ENCODE assay signal across 19 cellular contexts in the genomic region with DNA sequence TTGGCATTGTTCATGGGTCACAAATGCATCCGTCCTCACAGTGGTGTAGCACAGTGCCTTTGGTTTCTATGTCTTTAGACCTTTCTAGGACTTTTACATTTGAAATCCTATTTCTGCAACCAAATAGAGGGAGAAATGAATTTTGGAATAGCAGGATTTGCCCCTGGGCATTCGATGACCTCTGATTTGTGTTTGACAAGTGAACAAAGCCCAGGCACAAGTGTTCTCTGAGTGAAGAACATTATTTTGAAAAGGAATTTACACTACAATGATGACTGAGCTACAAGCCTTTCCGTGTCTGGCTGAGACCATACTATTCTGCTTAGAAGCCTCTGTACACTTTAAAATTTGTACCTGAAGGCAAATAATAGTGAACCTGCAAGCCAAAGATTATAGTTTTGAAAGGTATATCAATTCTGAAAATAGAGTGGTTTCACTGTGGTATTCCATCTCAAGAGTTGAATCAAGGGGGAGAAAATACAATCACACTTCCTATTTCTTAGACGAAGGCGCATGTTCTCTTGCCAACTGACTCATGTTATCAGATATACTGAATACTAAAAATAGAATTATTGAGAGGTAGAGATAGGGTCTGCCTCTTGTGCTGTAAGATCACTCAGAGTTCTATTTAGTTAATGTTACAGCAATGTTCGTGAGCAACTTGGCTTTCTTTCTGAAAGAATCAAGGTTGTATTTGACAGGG.
A peak's percentile ranks its signal among the peaks of the same experiment; 100 is the strongest.
DNase-seq lines count a peak whose midpoint lies in the region; ATAC-seq and TF ChIP-seq lines count a peak whose summit lies in the region.
"Had no signal": no experiment of that assay in that cellular context is flagged by ENCODE, and none has a peak within 500 bp of the region (broad histone marks: within the 10 kb centered on the region; RNA-seq: fewer than 3 reads in every experiment).

No MANE protein-coding gene starts in this region.

- no peaks in the 10 kb centered on the region for H3K27me3 ChIP-seq in body of pancreas
- H3K27me3 ChIP-seq: colonic mucosa, esophagus squamous epithelium, MG63, ovary had no signal

- no peaks in the 10 kb centered on the region for H3K27me3 Mint-ChIP-seq in activated CD8-positive, alpha-beta T cell treated with anti-CD3 and anti-CD28 coated beads for 36 hours

- ATAC-seq in GM18498 (IDR thresholded peaks at IDR 0.05; ENCODE audit: unreplicated experiment), result peak; percentile 70
- ATAC-seq in HG03108 (IDR thresholded peaks at IDR 0.05; ENCODE audit: unreplicated experiment), result peak; percentile 40
- peak; percentile 30 for ATAC-seq in body of pancreas
- no peak for ATAC-seq in GM21825 (IDR thresholded peaks at IDR 0.05; ENCODE audit: unreplicated experiment)
- no peak for ATAC-seq in activated CD8-positive, alpha-beta T cell treated with anti-CD3 and anti-CD28 coated beads for 36 hours

- H3K27ac Mint-ChIP-seq in activated CD8-positive, alpha-beta T cell treated with anti-CD3 and anti-CD28 coated beads for 36 hours, result no peak overlapping the region

- TF ChIP-seq POLR2A in body of pancreas (IDR thresholded peaks at IDR 0.05), result no peak

- no peak overlapping the region for H3K4me3 ChIP-seq in body of pancreas
- H3K4me3 ChIP-seq: colonic mucosa, esophagus squamous epithelium, MG63, ovary had no signal

- H3K27ac ChIP-seq in body of pancreas, result no peak overlapping the region
- H3K27ac ChIP-seq: colonic mucosa, esophagus squamous epithelium, ovary had no signal

- H3K36me3 ChIP-seq in body of pancreas (replicated peaks in 1 of 2; ENCODE audit: insufficient read depth in 1 of 2, low read depth in 2 of 2), result peaks cover 0 to 3% of the 10 kb centered on the region in 2 donors
- H3K36me3 ChIP-seq: colonic mucosa, MG63, ovary had no signal

- intact Hi-C loops in body of pancreas (cut with DNase I), result no loop called here
- intact Hi-C loops in activated CD8-positive, alpha-beta T cell treated with anti-CD3 and anti-CD28 coated beads for 36 hours (cut with micrococcal nuclease), result loop anchor here (10.0 kb wide), 2 partner anchors 231 to 479 kb away; no protein-coding TSS in a partner anchor

- no peaks in the 10 kb centered on the region for H3K9me3 ChIP-seq in body of pancreas
- H3K9me3 ChIP-seq: colonic mucosa, esophagus squamous epithelium, MG63, ovary had no signal

- no peak overlapping the region for H3K4me3 Mint-ChIP-seq in activated CD8-positive, alpha-beta T cell treated with anti-CD3 and anti-CD28 coated beads for 36 hours

- H3K4me1 ChIP-seq in body of pancreas, result peaks cover 12% of the 10 kb centered on the region
- H3K4me1 ChIP-seq: colonic mucosa, esophagus squamous epithelium had no signal

- POLR2A ChIA-PET in activated CD8-positive, alpha-beta T cell treated with anti-CD3 and anti-CD28 coated beads for 36 hours (lab: Charles Lee), result no interaction called here

- H3K9me3 Mint-ChIP-seq in activated CD8-positive, alpha-beta T cell treated with anti-CD3 and anti-CD28 coated beads for 36 hours, result no peaks in the 10 kb centered on the region

- no peak for TF ChIP-seq CTCF in GM20000 (IDR thresholded peaks at IDR 0.05; ENCODE audit: extremely low read depth, missing control alignments)
- no peak for TF ChIP-seq CTCF in body of pancreas (IDR thresholded peaks at IDR 0.05)
- no peak for TF ChIP-seq CTCF in activated CD8-positive, alpha-beta T cell treated with anti-CD3 and anti-CD28 coated beads for 36 hours (IDR thresholded peaks at IDR 0.05)

- CTCF ChIA-PET in activated CD8-positive, alpha-beta T cell treated with anti-CD3 and anti-CD28 coated beads for 36 hours (lab: Charles Lee), result no interaction called here

- DNase-seq in GM20000 (ENCODE audit: low spot score), result peak; percentile 3
- DNase-seq in body of pancreas, result no peak
- DNase-seq in GOT3 (lab: John Stamatoyannopoulos, UW), result no peak
- no peak for DNase-seq in activated CD8-positive, alpha-beta T cell treated with anti-CD3 and anti-CD28 coated beads for 36 hours
- no peak for DNase-seq in stimulated activated CD4-positive, alpha-beta T cell treated with anti-CD3 and anti-CD28 coated beads, Interleukin-2, amount 100 ng/mL, for 48 hours
- DNase-seq: activated CD4-positive, alpha-beta T cell treated with anti-CD3 and anti-CD28 coated beads for 48 hours; activated T-cell treated with anti-CD3 and anti-CD28 coated beads, Interleukin-2, amount 50 U/mL, for 48 hours; colonic mucosa; esophagus squamous epithelium; GF-D8; hippocampal formation; MG63; NCI-H2171; ovary; SHP77 treated with DMSO at 0.1 percent for 48 hours; T1000 had no signal

- peaks cover 9% of the 10 kb centered on the region for H3K36me3 Mint-ChIP-seq in activated CD8-positive, alpha-beta T cell treated with anti-CD3 and anti-CD28 coated beads for 36 hours (ENCODE audit: low read depth)

- peaks cover 8% of the 10 kb centered on the region for H3K4me1 Mint-ChIP-seq in activated CD8-positive, alpha-beta T cell treated with anti-CD3 and anti-CD28 coated beads for 36 hours (ENCODE audit: low read depth)

- WGBS in body of pancreas, 2 donors, result 33 to 44% methylated on average over 6 of the region's 6 CpGs

Comparison
In these comparisons a context has a peak if more than half of its experiments do, and no peak if none do; other contexts are left out.
1. ATAC-seq: peak in GM18498 (single experiment), HG03108 (single experiment) and body of pancreas (single experiment); none in GM21825 (single experiment) and activated CD8-positive, alpha-beta T cell treated with anti-CD3 and anti-CD28 coated beads for 36 hours (single experiment).